ENCODE assay signal across 1 cellular context in the genomic region with DNA sequence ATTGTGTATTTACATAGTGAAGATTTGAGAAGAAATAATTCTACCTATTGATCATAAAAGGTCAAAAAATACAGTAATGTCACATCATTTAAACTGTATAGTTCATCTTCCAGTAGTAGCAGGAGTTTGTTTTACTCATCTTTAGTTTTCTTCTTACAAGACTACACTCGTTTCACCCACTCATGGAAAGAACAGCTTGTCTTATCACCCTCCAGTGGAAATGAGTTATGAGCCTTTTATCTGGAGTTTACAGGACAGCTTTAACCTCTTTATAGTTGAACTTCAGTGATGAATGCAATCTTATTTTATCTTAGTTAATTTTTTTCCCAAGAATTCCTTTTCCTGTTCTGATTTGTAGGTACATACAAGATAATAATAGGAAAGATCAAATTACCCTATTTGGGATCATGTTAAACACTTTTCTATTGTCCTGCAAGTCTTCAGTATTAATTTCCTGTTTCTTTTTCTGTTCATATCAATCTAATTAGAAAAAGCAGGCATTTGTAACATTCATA.
TF ChIP-seq lines count a peak whose summit lies in the region.

No MANE protein-coding gene starts in this region.

TF ChIP-seq in endothelial cell of umbilical vein, 7 proteins besides CTCF, POLR2A, EP300 and RAD21 (continued from another document):
- TF ChIP-seq, protein P1, sequence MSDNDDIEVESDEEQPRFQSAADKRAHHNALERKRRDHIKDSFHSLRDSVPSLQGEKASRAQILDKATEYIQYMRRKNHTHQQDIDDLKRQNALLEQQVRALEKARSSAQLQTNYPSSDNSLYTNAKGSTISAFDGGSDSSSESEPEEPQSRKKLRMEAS (IDR thresholded peaks at IDR 0.05; ENCODE audit: insufficient read depth, insufficient read length) = no peak
- no peak for TF ChIP-seq GATA2 (IDR thresholded peaks at IDR 0.05; ENCODE audit: insufficient read depth, insufficient read length, low read depth, low read length)
- TF ChIP-seq FOS (IDR thresholded peaks at IDR 0.05; ENCODE audit: borderline replicate concordance, insufficient read depth, low read length) = no peak
- no peak for TF ChIP-seq EZH2 (IDR thresholded peaks at IDR 0.05; ENCODE audit: borderline replicate concordance, low read depth, low read length, severe bottlenecking)
- TF ChIP-seq POLR2AphosphoS5 (IDR thresholded peaks at IDR 0.05; ENCODE audit: insufficient read depth, low read depth, low read length) = no peak
- no peak for TF ChIP-seq JUN (IDR thresholded peaks at IDR 0.05; ENCODE audit: borderline replicate concordance, insufficient read depth, insufficient read length, low read depth)
